Comparison of ENCODE assay signal across 9 cellular contexts in the genomic region with DNA sequence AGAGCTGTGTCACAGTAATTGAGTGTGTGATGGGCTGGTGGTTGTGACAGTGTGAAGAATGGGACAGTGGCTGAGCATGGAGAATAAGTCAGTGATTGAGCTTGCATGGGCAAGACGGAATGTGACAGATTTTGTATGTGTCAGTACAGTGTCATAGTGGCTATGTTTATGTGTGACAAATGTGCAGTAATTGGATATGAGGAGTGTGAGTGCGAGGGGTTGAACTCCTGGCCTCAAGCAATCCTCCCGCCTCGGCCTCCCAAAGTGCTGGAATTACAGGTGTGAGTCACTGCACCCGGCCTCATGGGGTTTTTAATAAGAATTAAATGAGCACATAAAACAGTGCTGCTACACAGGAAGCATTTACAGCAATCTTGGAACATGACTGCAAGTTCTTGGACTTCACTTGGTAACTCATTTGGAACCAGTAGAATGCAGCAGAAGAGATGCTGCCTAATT. TPM values are rescaled to one million over a fixed set of nuclear protein-coding genes. Genes with fewer than 3 reads are reported as not detected.
DNase-seq lines count a peak whose midpoint lies in the region; ATAC-seq and TF ChIP-seq lines count a peak whose summit lies in the region.
"Had no signal": no experiment of that assay in that cellular context is flagged by ENCODE, and none has a peak within 500 bp of the region (broad histone marks: within the 10 kb centered on the region; RNA-seq: fewer than 3 reads in every experiment).

No MANE protein-coding gene starts in this region.

- peaks cover 7% of the 10 kb centered on the region for H3K79me1 ChIP-seq in trophoblast cell (ENCODE audit: low read length)

- H3K4ac ChIP-seq in trophoblast cell (ENCODE audit: low read depth, low read length), result no peak overlapping the region

- no peak overlapping the region for H2BK5ac ChIP-seq in trophoblast cell (ENCODE audit: low read depth, low read length, poor library complexity)

- ATAC-seq in Panc1 (no peak), HG03442 (IDR thresholded peaks at IDR 0.05; ENCODE audit: unreplicated experiment) (no peak), HG02973 (IDR thresholded peaks at IDR 0.05; ENCODE audit: unreplicated experiment) (no peak)

- no peak overlapping the region for H3K14ac ChIP-seq in trophoblast cell (ENCODE audit: low read length)

- in situ Hi-C loops in Panc1 (cut with HindIII; ENCODE audit: low pct_unique_long_range_greater_than_20kb, low sequenced_read_pairs), result no loop called here

- no peak overlapping the region for H4K12ac ChIP-seq in trophoblast cell (ENCODE audit: low read depth, low read length)

- peak overlapping the region; percentile 87 for H3K4me2 ChIP-seq in trophoblast cell (ENCODE audit: low read length)

- no peak overlapping the region for H2BK12ac ChIP-seq in trophoblast cell (ENCODE audit: low read length)

- H2AFZ ChIP-seq in trophoblast cell (ENCODE audit: insufficient read depth, low read length, poor library complexity), result no peak overlapping the region

- no peak overlapping the region for H4K8ac ChIP-seq in trophoblast cell (ENCODE audit: low read depth, low read length)

- 75% methylated on average over 5 of the region's 5 CpGs for WGBS in esophagus muscularis mucosa
- WGBS in trophoblast cell (ENCODE audit: extremely low coverage, insufficient coverage, insufficient read length), result no CpG with 5 or more reads among the region's 5 CpGs

- H3K18ac ChIP-seq in trophoblast cell (ENCODE audit: low read length), result no peak overlapping the region

- H2BK120ac ChIP-seq in trophoblast cell (ENCODE audit: insufficient read depth, low read length, poor library complexity), result no peak overlapping the region

- POLR2A ChIA-PET in Panc1 (lab: Charles Lee), result no interaction called here

- TSS peak; percentile 78 for BruUV-seq in Panc1 (replicated peaks; lab: Mats Ljungman, UMichigan)

- H3K79me2 ChIP-seq in trophoblast cell (ENCODE audit: control insufficient read depth, insufficient read depth, low read length, poor library complexity), result peaks cover 11% of the 10 kb centered on the region

- H3K27me3 ChIP-seq in Panc1 (ENCODE audit: control insufficient read depth, insufficient read depth, low read length) (no peaks in the 10 kb centered on the region), esophagus muscularis mucosa (no peaks in the 10 kb centered on the region), trophoblast cell (ENCODE audit: insufficient read depth, low read length) (no peaks in the 10 kb centered on the region)

- TF ChIP-seq POLR2A in esophagus muscularis mucosa (IDR thresholded peaks at IDR 0.05; ENCODE audit: low read depth), result no peak

- DNase-seq in Panc1 (ENCODE audit: low read depth, low spot score) (no peak), esophagus muscularis mucosa (ENCODE audit: extremely low spot score) (no peak), trophoblast cell (peak; percentile 60 to 70), germinal center (ENCODE audit: low spot score) (no peak), SW480 (ENCODE audit: low spot score) (no peak)
- DNase-seq: NCI-H2107 had no signal

- H2AK5ac ChIP-seq in trophoblast cell (ENCODE audit: low read length), result no peak overlapping the region

- no peaks in the 10 kb centered on the region for H3K36me3 ChIP-seq in ES-I3 (ENCODE audit: insufficient read depth, low read length)
- H3K36me3 ChIP-seq in Panc1 (ENCODE audit: control insufficient read depth, insufficient read depth, low read length), result no peaks in the 10 kb centered on the region; the same call in 1 of the 2 replicates
- no peaks in the 10 kb centered on the region for H3K36me3 ChIP-seq in esophagus muscularis mucosa
- H3K36me3 ChIP-seq in trophoblast cell (ENCODE audit: control insufficient read depth in 1 of 2, insufficient read depth in 2 of 2, low read length in 2 of 2), result no peaks in the 10 kb centered on the region

- H3K9ac ChIP-seq in ES-I3 (ENCODE audit: low read depth, low read length), result peak overlapping the region; percentile 99; the same call in 1 of the 2 replicates
- no peak overlapping the region for H3K9ac ChIP-seq in trophoblast cell (ENCODE audit: low read length)

- H3K23ac ChIP-seq in trophoblast cell (ENCODE audit: low read length), result no peak overlapping the region

- H3K4me1 ChIP-seq in ES-I3 (ENCODE audit: insufficient read depth, low read length), result peaks cover 9% of the 10 kb centered on the region
- H3K4me1 ChIP-seq in Panc1 (ENCODE audit: control insufficient read depth, insufficient read depth, low read length), result peaks cover 2% of the 10 kb centered on the region; the same call in 1 of the 2 replicates
- H3K4me1 ChIP-seq in esophagus muscularis mucosa, result peaks cover 8 to 25% (median 23%) of the 10 kb centered on the region in 4 donors
- H3K4me1 ChIP-seq in trophoblast cell (ENCODE audit: control insufficient read depth in 1 of 2, insufficient read depth in 2 of 2, low read length in 2 of 2), result peaks cover 0 to 2% of the 10 kb centered on the region in 2 experiments

- H3K27ac ChIP-seq in Panc1 (ENCODE audit: low read length) (no peak overlapping the region), esophagus muscularis mucosa (replicated peaks in 1 of 4) (peak overlapping the region in 1 of 4 donors; percentile 90), trophoblast cell (ENCODE audit: low read depth, low read length) (no peak overlapping the region)

- CTCF ChIA-PET in Panc1 (lab: Charles Lee), result no interaction called here

- H3K9me3 ChIP-seq in ES-I3 (ENCODE audit: control insufficient read depth, insufficient read depth, low read length) (no peaks in the 10 kb centered on the region), Panc1 (ENCODE audit: control insufficient read depth, insufficient read depth, low read depth, low read length) (no peaks in the 10 kb centered on the region), esophagus muscularis mucosa (no peaks in the 10 kb centered on the region), trophoblast cell (ENCODE audit: insufficient read depth, low read depth, low read length) (no peaks in the 10 kb centered on the region)

- intact Hi-C loops in Panc1 (cut with micrococcal nuclease; ENCODE audit: unreplicated experiment) (no loop called here), esophagus muscularis mucosa (cut with DNase I) (loop anchor here (5.0 kb wide), 3 partner anchors 52 to 93 kb away; no protein-coding TSS in a partner anchor)

- no peak for TF ChIP-seq EP300 in esophagus muscularis mucosa (IDR thresholded peaks at IDR 0.05)

- peak overlapping the region; percentile 68 to 76 for H3K4me3 ChIP-seq in Panc1 (ENCODE audit: low read depth in 2 of 2, low read length in 2 of 2)
- peak overlapping the region; percentile 82 to 98 (median 92) for H3K4me3 ChIP-seq in esophagus muscularis mucosa
- H3K4me3 ChIP-seq in trophoblast cell (ENCODE audit: low read depth, low read length), result no peak overlapping the region

- no peak overlapping the region for H4K91ac ChIP-seq in trophoblast cell (ENCODE audit: low read depth, low read length)

- TF ChIP-seq CTCF in Panc1 (IDR thresholded peaks at IDR 0.05) (no peak), esophagus muscularis mucosa (IDR thresholded peaks at IDR 0.05) (no peak)

RNA-seq across cellular contexts. Expression of a gene that starts 0.6 kb away (rescaled TPM):
- total RNA-seq in Panc1 (2021; ENCODE audit: unreplicated experiment) (58.4 TPM), esophagus muscularis mucosa (10 to 100 TPM; 40.7 to 75.4 (median 58.0) TPM)
- 31.1 TPM for polyA plus RNA-seq in Panc1 (2012; ENCODE audit: insufficient read length)
- polyA plus RNA-seq in trophoblast cell (2013), result 51.8 and 54.1 TPM in 2 replicates

Comparison
In these comparisons a context has a peak if more than half of its experiments do, and no peak if none do; other contexts are left out.
1. DNase-seq: peak in trophoblast cell (2 of 2); none in Panc1 (single experiment), esophagus muscularis mucosa (single experiment), germinal center (single experiment) and SW480 (single experiment).